Comparison of ENCODE assay signal across 9 cellular contexts in the genomic region with DNA sequence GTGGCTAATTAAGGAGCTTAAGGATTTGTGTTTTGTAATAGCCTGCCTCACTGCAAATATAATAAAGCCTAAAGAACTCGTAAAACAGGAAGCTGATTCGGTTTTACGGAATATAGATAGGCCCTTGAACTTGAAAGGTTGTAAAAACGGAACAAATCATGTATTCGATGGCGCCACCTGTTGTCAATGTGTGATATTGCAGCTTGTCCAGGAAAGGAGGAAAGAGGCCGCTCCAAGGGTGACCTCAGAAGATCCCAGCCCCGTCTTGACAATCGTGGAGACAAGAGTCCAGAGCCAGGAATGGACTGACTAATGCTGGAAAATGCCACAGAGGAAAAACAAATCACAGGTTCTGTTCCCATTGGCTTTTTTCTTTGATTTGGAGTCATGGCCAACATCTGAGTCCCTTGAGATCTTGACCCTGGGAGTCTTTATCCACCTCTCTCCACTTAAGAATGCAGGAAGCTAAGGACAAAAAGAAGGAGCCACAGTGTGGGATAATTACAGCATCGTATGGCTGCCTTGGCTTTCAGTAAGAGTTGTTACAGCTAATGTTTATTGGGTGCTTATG. TPM values are rescaled to one million over a fixed set of nuclear protein-coding genes. Genes with fewer than 3 reads are reported as not detected.
DNase-seq lines count a peak whose midpoint lies in the region; ATAC-seq and TF ChIP-seq lines count a peak whose summit lies in the region.
"Had no signal": no experiment of that assay in that cellular context is flagged by ENCODE, and none has a peak within 500 bp of the region (broad histone marks: within the 10 kb centered on the region; RNA-seq: fewer than 3 reads in every experiment).

No MANE protein-coding gene starts in this region.

- intact Hi-C loops in Panc1 (cut with micrococcal nuclease; ENCODE audit: unreplicated experiment): loop anchor here (2.0 to 10.0 kb wide), 2 partner anchors 116 to 178 kb away; no protein-coding TSS in a partner anchor
- intact Hi-C loops in left ventricle myocardium superior (cut with micrococcal nuclease): no loop called here

- POLR2A ChIA-PET in Panc1 (lab: Charles Lee): interaction anchor here (0.6 kb wide), 1 partner anchor 479 kb away, joined by 3 read pairs; no protein-coding TSS in a partner anchor

- H3K4me1 Mint-ChIP-seq in activated naive CD8-positive, alpha-beta T cell treated with anti-CD3 and anti-CD28 coated beads, Interleukin-2, amount 50 U/mL, for 24 hours: no peaks in the 10 kb centered on the region
- H3K4me1 Mint-ChIP-seq: activated B cell treated with CpG ODN at 0.5 μM for 24 hours had no signal

- no TSS peak for BruUV-seq in Panc1 (replicated peaks; lab: Mats Ljungman, UMichigan)

- H3K9me3 Mint-ChIP-seq in activated naive CD8-positive, alpha-beta T cell treated with anti-CD3 and anti-CD28 coated beads, Interleukin-2, amount 50 U/mL, for 24 hours: no peaks in the 10 kb centered on the region
- H3K9me3 Mint-ChIP-seq: activated B cell treated with CpG ODN at 0.5 μM for 24 hours had no signal

- H3K27ac Mint-ChIP-seq in activated naive CD8-positive, alpha-beta T cell treated with anti-CD3 and anti-CD28 coated beads, Interleukin-2, amount 50 U/mL, for 24 hours: no peak overlapping the region
- H3K27ac Mint-ChIP-seq: activated B cell treated with CpG ODN at 0.5 μM for 24 hours had no signal

- H3K27me3 Mint-ChIP-seq in activated naive CD8-positive, alpha-beta T cell treated with anti-CD3 and anti-CD28 coated beads, Interleukin-2, amount 50 U/mL, for 24 hours: peaks cover 21% of the 10 kb centered on the region

- H3K4me3 Mint-ChIP-seq in activated naive CD8-positive, alpha-beta T cell treated with anti-CD3 and anti-CD28 coated beads, Interleukin-2, amount 50 U/mL, for 24 hours: no peak overlapping the region
- H3K4me3 Mint-ChIP-seq: activated B cell treated with CpG ODN at 0.5 μM for 24 hours had no signal

- H3K36me3 ChIP-seq in Panc1 (ENCODE audit: control insufficient read depth, insufficient read depth, low read length): no peaks in the 10 kb centered on the region

- H3K9me3 ChIP-seq in Panc1 (ENCODE audit: control insufficient read depth, insufficient read depth, low read depth, low read length): no peaks in the 10 kb centered on the region

- H3K36me3 Mint-ChIP-seq in activated naive CD8-positive, alpha-beta T cell treated with anti-CD3 and anti-CD28 coated beads, Interleukin-2, amount 50 U/mL, for 24 hours (ENCODE audit: low read depth): no peaks in the 10 kb centered on the region

- H3K27ac ChIP-seq in Panc1 (ENCODE audit: low read length): no peak overlapping the region

- in situ Hi-C loops in Panc1 (cut with HindIII; ENCODE audit: low pct_unique_long_range_greater_than_20kb, low sequenced_read_pairs): no loop called here

- H3K4me1 ChIP-seq in Panc1 (ENCODE audit: control insufficient read depth, insufficient read depth, low read length): no peaks in the 10 kb centered on the region

- H3K4me3 ChIP-seq in Panc1 (ENCODE audit: low read depth in 2 of 2, low read length in 2 of 2): no peak overlapping the region

- CTCF ChIA-PET in Panc1 (lab: Charles Lee): interaction anchor here (0.5 to 1.1 kb wide), 4 partner anchors 134 to 380 kb away, joined by 3 to 5 read pairs (median 4); no protein-coding TSS in a partner anchor

- ATAC-seq in Panc1: peak; percentile 77
- no peak for ATAC-seq in activated naive CD8-positive, alpha-beta T cell treated with anti-CD3 and anti-CD28 coated beads, Interleukin-2, amount 50 U/mL, for 24 hours
- peak; percentile 57 for ATAC-seq in left ventricle myocardium superior
- ATAC-seq in HG03280 (IDR thresholded peaks at IDR 0.05; ENCODE audit: unreplicated experiment): no peak
- ATAC-seq in GM21717 (IDR thresholded peaks at IDR 0.05; ENCODE audit: unreplicated experiment): no peak

- DNase-seq in DMS53 treated with DMSO at 0.1 percent for 48 hours (lab: John Stamatoyannopoulos, UW; ENCODE audit: unreplicated experiment) (peak; percentile 6), HUDEP-2 (lab: John Stamatoyannopoulos, UW; ENCODE audit: unreplicated experiment in 76 of 76) (peak in 42 of 76 experiments; percentile 0 to 63 (median 17)), Panc1 (ENCODE audit: low read depth, low spot score) (peak; percentile 30), left ventricle myocardium superior (peak; percentile 45), renal cortical epithelial cell (ENCODE audit: low read depth) (peak; percentile 30)
- peak; percentile 48 for DNase-seq in activated naive CD8-positive, alpha-beta T cell treated with anti-CD3 and anti-CD28 coated beads, Interleukin-2, amount 50 U/mL, for 24 hours
- DNase-seq: activated B cell treated with CpG ODN at 0.5 μM for 24 hours had no signal

- peak; percentile 88 for TF ChIP-seq CTCF in Panc1 (IDR thresholded peaks at IDR 0.05)

- peaks cover 9% of the 10 kb centered on the region; the same call in 1 of the 2 replicates for H3K27me3 ChIP-seq in Panc1 (ENCODE audit: control insufficient read depth, insufficient read depth, low read length)

RNA-seq across cellular contexts. Expression of gene IGSF21, which starts 7.0 kb away (rescaled TPM):
- total RNA-seq in Panc1 (2021; ENCODE audit: unreplicated experiment) (not detected), left ventricle myocardium superior (1.8 TPM), renal cortical epithelial cell (not detected in 2 replicates)
- polyA plus RNA-seq in Panc1 (2012; ENCODE audit: insufficient read length): not detected
- total RNA-seq: activated B cell treated with CpG ODN at 0.5 μM for 24 hours had no signal

Comparison
In these comparisons a context has a peak if more than half of its experiments do, and no peak if none do; other contexts are left out.
1. ATAC-seq: peak in Panc1 (single experiment) and left ventricle myocardium superior (single experiment); none in activated naive CD8-positive, alpha-beta T cell treated with anti-CD3 and anti-CD28 coated beads, Interleukin-2, amount 50 U/mL, for 24 hours (single experiment), HG03280 (single experiment) and GM21717 (single experiment).
2. Peak in every context shown above with its lines, with median percentiles within 50 percentile points of each other: DNase-seq.